8 cellular contexts compared by ENCODE assay signal in the genomic region with DNA sequence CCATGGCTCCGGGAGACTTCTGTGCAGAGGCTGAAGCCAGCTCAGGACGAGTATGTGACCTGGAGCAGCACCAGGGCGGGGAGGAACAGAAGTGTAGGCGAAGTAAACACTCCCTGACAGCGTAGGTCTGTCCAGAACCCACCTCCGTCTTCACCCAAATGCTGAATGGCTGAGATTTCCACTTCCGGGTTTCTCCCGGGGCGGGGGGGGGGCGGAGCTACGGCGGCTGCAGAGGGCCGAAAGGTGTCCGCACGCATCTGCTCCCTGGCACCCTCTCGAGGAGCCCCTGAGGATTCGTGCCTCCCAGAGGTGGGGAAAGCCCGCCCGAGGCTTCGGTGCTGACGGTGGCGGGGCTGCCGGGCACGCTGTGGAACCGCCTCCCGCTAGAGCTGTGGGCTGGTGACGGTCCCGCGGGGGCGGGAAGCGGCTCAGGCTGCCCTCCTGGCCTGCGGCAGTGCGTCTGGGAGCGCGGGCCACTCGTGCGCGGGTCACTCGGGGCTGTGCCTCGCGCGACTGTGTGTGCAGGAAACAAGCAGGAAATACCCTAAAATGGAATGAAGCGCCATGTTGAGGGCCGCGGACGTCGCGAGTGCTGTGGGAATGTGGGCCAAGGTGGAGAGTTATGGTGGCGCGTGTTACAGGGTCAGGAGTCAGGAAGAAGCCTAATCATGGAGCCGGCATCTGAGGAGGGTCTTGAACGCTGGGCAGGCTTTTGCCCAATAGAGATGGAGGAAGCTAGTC.
A peak's percentile ranks its signal among the peaks of the same experiment; 100 is the strongest.
DNase-seq lines count a peak whose midpoint lies in the region; ATAC-seq and TF ChIP-seq lines count a peak whose summit lies in the region.

No MANE protein-coding gene starts in this region.

- H3K27ac Mint-ChIP-seq in neural progenitor cell: no peak overlapping the region
- H3K27ac Mint-ChIP-seq in H9: no peak overlapping the region

- H3K23ac ChIP-seq in H9 (ENCODE audit: insufficient read length, low read depth, low read length): no peak overlapping the region

- H2AFZ ChIP-seq in neural progenitor cell (replicated peaks) (no peak overlapping the region), H9 (ENCODE audit: low read length) (no peak overlapping the region)

- no peak overlapping the region for H3K4me3 Mint-ChIP-seq in neural progenitor cell
- no peak overlapping the region; a peak in 1 of 5 replicates for H3K4me3 Mint-ChIP-seq in H9

- peak overlapping the region; percentile 42 for H3K9ac ChIP-seq in adipocyte (ENCODE audit: low read length)
- H3K9ac ChIP-seq in neural progenitor cell: no peak overlapping the region
- no peak overlapping the region for H3K9ac ChIP-seq in H9 (ENCODE audit: extremely low read depth, insufficient read length, low read length)

- no peaks in the 10 kb centered on the region for H3K9me3 ChIP-seq in adipocyte (ENCODE audit: control insufficient read depth, low read length)
- H3K9me3 ChIP-seq in left lung: peaks cover 0 to 25% of the 10 kb centered on the region in 2 donors
- peaks cover 5% of the 10 kb centered on the region for H3K9me3 ChIP-seq in neural progenitor cell (ENCODE audit: low read depth)
- peaks cover 12% of the 10 kb centered on the region for H3K9me3 ChIP-seq in H9 (ENCODE audit: control insufficient read depth, low read depth, low read length)

- H3K79me2 ChIP-seq in neural progenitor cell (ENCODE audit: low read depth) (no peaks in the 10 kb centered on the region), H9 (ENCODE audit: insufficient read depth, low read length) (no peaks in the 10 kb centered on the region)

- intact Hi-C loops in left lung (cut with DNase I): no loop called here

- no peak overlapping the region for H3T11ph ChIP-seq in H9 (ENCODE audit: low read length)

- no peak overlapping the region for H3K4ac ChIP-seq in H9 (ENCODE audit: low read depth, low read length)

- H3K4me1 ChIP-seq in adipocyte (ENCODE audit: control insufficient read depth, insufficient read depth, low read length): no peaks in the 10 kb centered on the region
- no peaks in the 10 kb centered on the region for H3K4me1 ChIP-seq in left lung
- H3K4me1 ChIP-seq in neural progenitor cell: no peaks in the 10 kb centered on the region
- no peaks in the 10 kb centered on the region for H3K4me1 ChIP-seq in H9 (ENCODE audit: insufficient read depth, low read length)

- no peak overlapping the region for H2BK15ac ChIP-seq in H9 (ENCODE audit: low read depth, low read length)

- no peak for TF ChIP-seq CTCF in left lung (IDR thresholded peaks at IDR 0.05)
- TF ChIP-seq CTCF in neural progenitor cell (IDR thresholded peaks at IDR 0.05): no peak
- no peak for TF ChIP-seq CTCF in H9 (conservative IDR thresholded peaks at IDR 0.05)

- H3K56ac ChIP-seq in H9 (ENCODE audit: insufficient read length, low read depth, low read length): no peak overlapping the region

- H3K27me3 ChIP-seq in adipocyte (replicated peaks; ENCODE audit: control insufficient read depth, insufficient read depth, low read length): no peaks in the 10 kb centered on the region
- no peaks in the 10 kb centered on the region for H3K27me3 ChIP-seq in left lung
- H3K27me3 ChIP-seq in neural progenitor cell: no peaks in the 10 kb centered on the region
- H3K27me3 ChIP-seq in H9 (ENCODE audit: insufficient read depth, low read length): no peaks in the 10 kb centered on the region

- H4K5ac ChIP-seq in H9 (ENCODE audit: insufficient read length, low read depth, low read length): no peak overlapping the region

- H3K23me2 ChIP-seq in H9 (ENCODE audit: insufficient read length, low read depth, low read length, poor library complexity, severe bottlenecking): no peaks in the 10 kb centered on the region

- H3K36me3 Mint-ChIP-seq in neural progenitor cell (no peaks in the 10 kb centered on the region), H9 (ENCODE audit: insufficient read depth in 1 of 3, low read depth in 3 of 3) (peaks cover 4 to 10% (median 4%) of the 10 kb centered on the region in 3 experiments; a peak in 6 of 7 replicates)

- no peak overlapping the region for H3K14ac ChIP-seq in H9 (ENCODE audit: insufficient read depth, low read length)

- H3K36me3 ChIP-seq in adipocyte (ENCODE audit: control insufficient read depth, insufficient read depth, low read length, severe bottlenecking) (no peaks in the 10 kb centered on the region), left lung (no peaks in the 10 kb centered on the region), neural progenitor cell (no peaks in the 10 kb centered on the region)

- H3K4me1 Mint-ChIP-seq in neural progenitor cell (no peaks in the 10 kb centered on the region), H9 (no peaks in the 10 kb centered on the region)

- no peak overlapping the region for H2AK5ac ChIP-seq in H9 (ENCODE audit: insufficient read length, low read length)

- H3K4me2 ChIP-seq in neural progenitor cell (no peak overlapping the region), H9 (ENCODE audit: insufficient read depth, insufficient read length, low read length) (no peak overlapping the region)

- H3K27ac ChIP-seq in left lung (no peak overlapping the region), neural progenitor cell (no peak overlapping the region), H9 (ENCODE audit: insufficient read length, low read depth, low read length) (no peak overlapping the region)

- no peak overlapping the region for H4K8ac ChIP-seq in H9 (replicated peaks; ENCODE audit: insufficient read length, low read depth, low read length)

- H4K20me1 ChIP-seq in neural progenitor cell (ENCODE audit: low read depth) (no peaks in the 10 kb centered on the region), H9 (ENCODE audit: control insufficient read depth, insufficient read depth, insufficient read length) (no peaks in the 10 kb centered on the region)

- no peak overlapping the region for H3K18ac ChIP-seq in H9 (ENCODE audit: insufficient read length, low read depth, low read length)

- no peak overlapping the region for H4K91ac ChIP-seq in H9 (ENCODE audit: insufficient read length, low read depth, low read length)

- no CpG with 5 or more reads among the region's 52 CpGs for WGBS in H9 (ENCODE audit: extremely low coverage, insufficient read length, low lambda C conversion rate)

- no peak overlapping the region for H2BK5ac ChIP-seq in H9 (ENCODE audit: insufficient read length, low read length)

- H3F3A ChIP-seq in neural progenitor cell (ENCODE audit: low read depth): no peaks in the 10 kb centered on the region

- H3K9me3 Mint-ChIP-seq in neural progenitor cell: peaks cover 13% of the 10 kb centered on the region
- H3K9me3 Mint-ChIP-seq in H9: peaks cover 61 to 72% of the 10 kb centered on the region in 2 experiments

- H3K79me1 ChIP-seq in H9 (ENCODE audit: insufficient read depth, low read depth, low read length, poor library complexity, severe bottlenecking): no peaks in the 10 kb centered on the region

- no peak overlapping the region for H2BK12ac ChIP-seq in H9 (ENCODE audit: insufficient read length, low read depth, low read length)

- H2BK20ac ChIP-seq in H9 (ENCODE audit: low read depth, low read length, poor library complexity, severe bottlenecking): no peak overlapping the region

- no peak overlapping the region for H2BK120ac ChIP-seq in H9 (ENCODE audit: low read depth, low read length, poor library complexity, severe bottlenecking)

- no peaks in the 10 kb centered on the region for H3K27me3 Mint-ChIP-seq in neural progenitor cell (ENCODE audit: insufficient read depth, low read depth)
- peaks cover 5% of the 10 kb centered on the region; the same call in 1 of the 2 replicates for H3K27me3 Mint-ChIP-seq in H9 (ENCODE audit: low read depth)

- ATAC-seq in HG03196 (IDR thresholded peaks at IDR 0.05; ENCODE audit: unreplicated experiment): peak; percentile 77
- peak; percentile 14 for ATAC-seq in left lung
- no peak for ATAC-seq in HG02885 (IDR thresholded peaks at IDR 0.05; ENCODE audit: poor library complexity, unreplicated experiment)
- no peak for ATAC-seq in HG02970 (IDR thresholded peaks at IDR 0.05; ENCODE audit: low FRiP score, unreplicated experiment)

- DNase-seq in A172 (ENCODE audit: low spot score) (peak; percentile 49), adipocyte (ENCODE audit: low read depth) (no peak), left lung (peak in 1 of 2 donors; percentile 70), neural progenitor cell (ENCODE audit: low spot score) (no peak), H9 (no peak)

- H3K4me3 ChIP-seq in adipocyte (ENCODE audit: low read length) (peak overlapping the region; percentile 66), left lung (peak overlapping the region in 1 of 2 donors; percentile 20), neural progenitor cell (no peak overlapping the region)

Comparison
In these comparisons a context has a peak if more than half of its experiments do, and no peak if none do; other contexts are left out.
1. ATAC-seq: peak in HG03196 (single experiment) and left lung (single experiment); none in HG02885 (single experiment) and HG02970 (single experiment).